ENCODE assay signal across 25 cellular contexts in the genomic region with DNA sequence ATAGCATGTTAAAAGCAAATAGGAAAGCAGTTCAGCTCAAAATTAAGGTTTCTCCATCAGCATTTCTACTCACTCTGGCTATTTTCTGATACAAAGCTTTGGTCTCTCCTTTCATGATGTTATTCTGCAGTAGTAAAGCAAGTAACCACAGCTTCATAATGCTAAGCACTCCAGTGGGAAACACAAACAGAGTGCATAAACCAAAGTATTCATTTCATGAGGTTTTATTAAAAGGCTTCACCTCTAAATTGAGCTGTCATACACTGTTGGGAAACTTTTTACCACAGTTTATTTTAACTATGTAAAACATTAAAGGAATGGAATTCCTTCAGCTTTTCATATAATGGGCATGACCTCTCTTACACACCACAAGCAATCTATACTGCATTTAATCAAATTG.
"Had no signal": no experiment of that assay in that cellular context is flagged by ENCODE, and none has a peak within 500 bp of the region (broad histone marks: within the 10 kb centered on the region; RNA-seq: fewer than 3 reads in every experiment).

No MANE protein-coding gene starts in this region.

- DNase-seq: activated CD4-positive, alpha-beta memory T cell treated with anti-CD3 and anti-CD28 coated beads, Interleukin-2, amount 10 ng/mL, durations not matched to agents 7 days and 5 days; activated CD4-positive, alpha-beta T cell treated with anti-CD3 and anti-CD28 coated beads, Interleukin-2, amount 10 ng/mL, durations not matched to agents 24 days and 14 days; activated effector memory CD4-positive, alpha-beta T cell treated with anti-CD3 and anti-CD28 coated beads, Interleukin-2, amount 50 U/mL, for 16 hours; activated naive CD4-positive, alpha-beta T cell treated with anti-CD3 and anti-CD28 coated beads, Interleukin-2, amount 50 U/mL, for 16 hours; activated naive CD8-positive, alpha-beta T cell treated with anti-CD3 and anti-CD28 coated beads, Interleukin-2, amount 50 U/mL, for 24 hours; anterior cingulate cortex; colonic mucosa; dorsolateral prefrontal cortex; heart right ventricle; natural killer cell; pancreas; right lobe of liver; small intestine; stimulated activated CD4-positive, alpha-beta T cell treated with anti-CD3 and anti-CD28 coated beads, Interleukin-15, amount 100 ng/mL, for 24 hours; stomach; T-cell had no signal

- H3K4me3 ChIP-seq: breast epithelium, colonic mucosa, dorsolateral prefrontal cortex, esophagus muscularis mucosa, gastroesophageal sphincter, heart right ventricle, lung, pancreas, right lobe of liver, stomach, suprapubic skin, tibial nerve had no signal

- ATAC-seq: activated CD4-positive, CD25-positive, alpha-beta regulatory T cell treated with anti-CD3 and anti-CD28 coated beads, Interleukin-2, amount 50 U/mL, for 24 hours; activated naive CD8-positive, alpha-beta T cell treated with anti-CD3 and anti-CD28 coated beads, Interleukin-2, amount 50 U/mL, for 24 hours; gastroesophageal sphincter; heart right ventricle; left lobe of liver; natural killer cell; pancreas; right lobe of liver; stimulated activated memory B cell treated with anti-CD40 and anti-IgM and Interleukin-4, amounts not matched to agents 10 μg/mL and 1 μg/mL and 100 μg/mL, for 72 hours; T-cell had no signal
